11 cellular contexts compared by ENCODE assay signal in the genomic region with DNA sequence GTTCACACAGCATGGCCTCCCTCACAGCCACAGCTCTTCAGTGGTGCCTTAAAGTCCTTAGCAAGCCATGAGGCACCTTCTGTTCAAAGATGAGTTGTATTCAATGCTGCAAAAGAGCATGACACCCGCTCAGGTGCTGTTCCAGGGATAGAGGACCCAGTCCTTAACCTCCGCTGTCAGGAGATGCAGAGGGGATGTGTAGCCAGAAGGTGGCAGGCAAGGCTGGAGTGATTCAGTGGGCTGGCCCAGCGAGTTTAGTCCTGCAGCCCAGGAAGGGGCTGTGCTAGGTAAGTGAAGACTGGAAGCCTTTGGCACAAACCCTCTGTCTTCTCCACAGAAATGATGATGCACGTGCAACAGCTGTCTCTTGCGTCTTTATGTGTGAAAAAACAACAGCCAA. TPM values are rescaled to one million over a fixed set of nuclear protein-coding genes. Genes with fewer than 3 reads are reported as not detected.
DNase-seq lines count a peak whose midpoint lies in the region.
"Had no signal": no experiment of that assay in that cellular context is flagged by ENCODE, and none has a peak within 500 bp of the region (broad histone marks: within the 10 kb centered on the region; RNA-seq: fewer than 3 reads in every experiment).

No MANE protein-coding gene starts in this region.

- H3K4me3 Mint-ChIP-seq in activated T-helper 1 cell treated with anti-CD3 and anti-CD28 coated beads, Interleukin-12 subunit alpha, Interleukin-12 subunit beta, Interleukin-2, Interleukin-4 antibody, amounts not matched to agents 30 ng/mL and 10 ng/mL and 1 ng/mL, durations not matched to agents 14 hours and 24 hours and 36 hours = no peak overlapping the region

- no peaks in the 10 kb centered on the region for H3K27me3 Mint-ChIP-seq in activated T-helper 1 cell treated with anti-CD3 and anti-CD28 coated beads, Interleukin-12 subunit alpha, Interleukin-12 subunit beta, Interleukin-2, Interleukin-4 antibody, amounts not matched to agents 30 ng/mL and 10 ng/mL and 1 ng/mL, durations not matched to agents 14 hours and 24 hours and 36 hours (ENCODE audit: insufficient read depth)

- H3K27ac Mint-ChIP-seq in activated T-helper 1 cell treated with anti-CD3 and anti-CD28 coated beads, Interleukin-12 subunit alpha, Interleukin-12 subunit beta, Interleukin-2, Interleukin-4 antibody, amounts not matched to agents 30 ng/mL and 10 ng/mL and 1 ng/mL, durations not matched to agents 14 hours and 24 hours and 36 hours = no peak overlapping the region

- intact Hi-C loops in activated T-helper 1 cell treated with anti-CD3 and anti-CD28 coated beads, Interleukin-12 subunit alpha, Interleukin-12 subunit beta, Interleukin-2, Interleukin-4 antibody, amounts not matched to agents 30 ng/mL and 10 ng/mL and 1 ng/mL, durations not matched to agents 14 hours and 24 hours and 36 hours (cut with micrococcal nuclease) = no loop called here

- DNase-seq in DMS 273 (lab: John Stamatoyannopoulos, UW; ENCODE audit: unreplicated experiment) (peak; percentile 65), HT-29 (ENCODE audit: low spot score) (peak; percentile 26), amniotic epithelial cell (ENCODE audit: low read depth) (peak; percentile 13), iPS-NIHi11 (ENCODE audit: low spot score) (peak; percentile 72), DMS153 (lab: John Stamatoyannopoulos, UW) (no peak), DMS79 (lab: John Stamatoyannopoulos, UW) (no peak), medulla oblongata (ENCODE audit: extremely low spot score) (no peak)
- no peak for DNase-seq in activated T-helper 1 cell treated with anti-CD3 and anti-CD28 coated beads, Interleukin-12 subunit alpha, Interleukin-12 subunit beta, Interleukin-2, Interleukin-4 antibody, amounts not matched to agents 30 ng/mL and 10 ng/mL and 1 ng/mL, durations not matched to agents 14 hours and 24 hours and 36 hours (ENCODE audit: low spot score)
- DNase-seq: NCI-H1105, uterus had no signal

- peaks cover 6% of the 10 kb centered on the region for H3K4me1 Mint-ChIP-seq in activated T-helper 1 cell treated with anti-CD3 and anti-CD28 coated beads, Interleukin-12 subunit alpha, Interleukin-12 subunit beta, Interleukin-2, Interleukin-4 antibody, amounts not matched to agents 30 ng/mL and 10 ng/mL and 1 ng/mL, durations not matched to agents 14 hours and 24 hours and 36 hours (ENCODE audit: low read depth)

- peaks cover 17% of the 10 kb centered on the region for H3K36me3 Mint-ChIP-seq in activated T-helper 1 cell treated with anti-CD3 and anti-CD28 coated beads, Interleukin-12 subunit alpha, Interleukin-12 subunit beta, Interleukin-2, Interleukin-4 antibody, amounts not matched to agents 30 ng/mL and 10 ng/mL and 1 ng/mL, durations not matched to agents 14 hours and 24 hours and 36 hours (ENCODE audit: low read depth)

- no peaks in the 10 kb centered on the region for H3K9me3 Mint-ChIP-seq in activated T-helper 1 cell treated with anti-CD3 and anti-CD28 coated beads, Interleukin-12 subunit alpha, Interleukin-12 subunit beta, Interleukin-2, Interleukin-4 antibody, amounts not matched to agents 30 ng/mL and 10 ng/mL and 1 ng/mL, durations not matched to agents 14 hours and 24 hours and 36 hours

RNA-seq across cellular contexts. Expression of gene ADAM11, which starts 25.0 kb away (rescaled TPM):
- total RNA-seq in HT-29 (2014; rRNA removed; shearing (Covaris generic)) = 0.05 and 0.20 TPM in 2 replicates
- total RNA-seq in activated T-helper 1 cell treated with anti-CD3 and anti-CD28 coated beads, Interleukin-12 subunit alpha, Interleukin-12 subunit beta, Interleukin-2, Interleukin-4 antibody, amounts not matched to agents 30 ng/mL and 10 ng/mL and 1 ng/mL, durations not matched to agents 14 hours and 24 hours and 36 hours = 0.32 and 0.52 TPM in 2 replicates
- total RNA-seq: ascending aorta had no signal

RNA-seq across cellular contexts. Expression of gene DBF4B, which starts 25.3 kb away (rescaled TPM):
- total RNA-seq in HT-29 (2014; rRNA removed; shearing (Covaris generic)) = 11.4 and 11.8 TPM in 2 replicates
- 22.5 and 22.8 TPM in 2 replicates for total RNA-seq in activated T-helper 1 cell treated with anti-CD3 and anti-CD28 coated beads, Interleukin-12 subunit alpha, Interleukin-12 subunit beta, Interleukin-2, Interleukin-4 antibody, amounts not matched to agents 30 ng/mL and 10 ng/mL and 1 ng/mL, durations not matched to agents 14 hours and 24 hours and 36 hours

RNA-seq across cellular contexts. Expression of gene CCDC43, which starts 44.2 kb away (rescaled TPM):
- 13.9 and 16.4 TPM in 2 replicates for total RNA-seq in HT-29 (2014; rRNA removed; shearing (Covaris generic))
- 42.6 and 44.6 TPM in 2 replicates for total RNA-seq in activated T-helper 1 cell treated with anti-CD3 and anti-CD28 coated beads, Interleukin-12 subunit alpha, Interleukin-12 subunit beta, Interleukin-2, Interleukin-4 antibody, amounts not matched to agents 30 ng/mL and 10 ng/mL and 1 ng/mL, durations not matched to agents 14 hours and 24 hours and 36 hours

Comparison
In these comparisons a context has a peak if more than half of its experiments do, and no peak if none do; other contexts are left out.
1. DNase-seq: peak in DMS 273 (single experiment), HT-29 (single experiment), amniotic epithelial cell (single experiment) and iPS-NIHi11 (single experiment); none in DMS153 (single experiment), DMS79 (single experiment), activated T-helper 1 cell treated with anti-CD3 and anti-CD28 coated beads, Interleukin-12 subunit alpha, Interleukin-12 subunit beta, Interleukin-2, Interleukin-4 antibody, amounts not matched to agents 30 ng/mL and 10 ng/mL and 1 ng/mL, durations not matched to agents 14 hours and 24 hours and 36 hours (single experiment) and medulla oblongata (single experiment).